ENCODE assay signal across 21 cellular contexts in the genomic region with DNA sequence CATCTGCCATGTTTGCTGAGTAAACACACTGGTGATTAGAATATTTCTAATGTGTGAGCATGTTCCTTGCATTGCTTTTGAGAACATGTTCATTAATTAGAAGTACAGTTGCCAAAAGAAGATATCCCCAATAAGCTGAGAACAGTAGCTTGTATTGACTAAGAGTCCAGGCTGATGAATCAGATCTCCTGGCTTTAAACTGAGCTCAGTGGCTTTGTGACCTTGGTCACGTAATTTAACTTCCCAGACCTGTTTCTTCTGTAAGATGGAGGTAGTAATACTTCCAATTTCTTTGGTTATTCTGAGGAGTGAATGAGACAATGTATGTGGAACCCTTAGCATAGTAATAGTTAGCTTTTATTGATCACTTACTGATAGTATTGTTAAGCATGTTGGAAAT.
DNase-seq lines count a peak whose midpoint lies in the region; ATAC-seq, FAIRE-seq and TF ChIP-seq lines count a peak whose summit lies in the region.
"Had no signal": no experiment of that assay in that cellular context is flagged by ENCODE, and none has a peak within 500 bp of the region (broad histone marks: within the 10 kb centered on the region; RNA-seq: fewer than 3 reads in every experiment).

No MANE protein-coding gene starts in this region.

- H3K9me3 ChIP-seq in liver (ENCODE audit: control insufficient read depth in 4 of 4, low read length in 3 of 4), result no peaks in the 10 kb centered on the region
- H3K9me3 ChIP-seq in small intestine (ENCODE audit: control insufficient read depth, low read depth), result no peaks in the 10 kb centered on the region
- no peaks in the 10 kb centered on the region for H3K9me3 ChIP-seq in T-helper 17 cell (ENCODE audit: control insufficient read depth, low read length, poor library complexity, severe bottlenecking)

- H3K27me3 Mint-ChIP-seq in naive thymus-derived CD8-positive, alpha-beta T cell, result no peaks in the 10 kb centered on the region
- no peaks in the 10 kb centered on the region for H3K27me3 Mint-ChIP-seq in T-helper 17 cell

- no peak overlapping the region for H3K4me3 ChIP-seq in bronchial epithelial cell (ENCODE audit: low read depth, low read length)
- H3K4me3 ChIP-seq in liver (ENCODE audit: low read depth in 1 of 3, low read length in 3 of 3), result no peak overlapping the region
- H3K4me3 ChIP-seq in small intestine (ENCODE audit: low read depth in 1 of 2, low read length in 2 of 2), result no peak overlapping the region

- peaks cover 0 to 2% (median 0%) of the 10 kb centered on the region in 4 donors for H3K4me1 Mint-ChIP-seq in naive thymus-derived CD8-positive, alpha-beta T cell
- peaks cover 11% of the 10 kb centered on the region for H3K4me1 Mint-ChIP-seq in T-helper 17 cell

- ATAC-seq in naive thymus-derived CD8-positive, alpha-beta T cell, result no peak
- ATAC-seq in T-helper 17 cell (no peak), GM18870 (IDR thresholded peaks at IDR 0.05; ENCODE audit: unreplicated experiment) (no peak)

- no peak for TF ChIP-seq CTCF in bronchial epithelial cell (IDR thresholded peaks at IDR 0.05; ENCODE audit: insufficient read depth, low read length, severe bottlenecking)
- no peak for TF ChIP-seq CTCF in liver (IDR thresholded peaks at IDR 0.05; ENCODE audit: low read depth, low read length, missing input control)

- 79% methylated on average over 1 of the region's 1 CpG for WGBS in liver
- WGBS in small intestine, 3 donors, result 11 to 62% (median 48%) methylated on average over 1 of the region's 1 CpG

- no peaks in the 10 kb centered on the region for H3K9me3 Mint-ChIP-seq in naive thymus-derived CD8-positive, alpha-beta T cell
- H3K9me3 Mint-ChIP-seq: HFFc6 had no signal

- POLR2A ChIA-PET in naive thymus-derived CD8-positive, alpha-beta T cell (lab: Charles Lee), result no interaction called here

- peak overlapping the region; percentile 8 to 73 for H3K27ac ChIP-seq in liver (ENCODE audit: low read depth in 1 of 2, low read length in 2 of 2)
- H3K27ac ChIP-seq in small intestine (ENCODE audit: low read depth in 1 of 2, low read length in 1 of 2), result no peak overlapping the region
- H3K27ac ChIP-seq: HL-60 had no signal

- H3K36me3 ChIP-seq in bronchial epithelial cell (ENCODE audit: control insufficient read depth, insufficient read depth, low read length), result no peaks in the 10 kb centered on the region
- peaks cover 0 to 17% (median 11%) of the 10 kb centered on the region in 4 donors for H3K36me3 ChIP-seq in liver (ENCODE audit: control insufficient read depth in 4 of 4, insufficient read depth in 3 of 4, low read depth in 1 of 4, low read length in 3 of 4)
- peaks cover 0 to 3% of the 10 kb centered on the region in 2 donors for H3K36me3 ChIP-seq in small intestine (ENCODE audit: control insufficient read depth in 2 of 2, insufficient read depth in 2 of 2, low read length in 2 of 2)

- no peak overlapping the region for H3K4me3 Mint-ChIP-seq in naive thymus-derived CD8-positive, alpha-beta T cell
- H3K4me3 Mint-ChIP-seq in T-helper 17 cell, result no peak overlapping the region
- H3K4me3 Mint-ChIP-seq: HFFc6 had no signal

- DNase-seq in HT-29 (ENCODE audit: low spot score) (peak; percentile 23), bronchial epithelial cell (ENCODE audit: low read depth) (peak; percentile 57), small intestine (peak; percentile 20), T-helper 17 cell (no peak)
- DNase-seq in naive thymus-derived CD8-positive, alpha-beta T cell, result no peak
- no peak for DNase-seq in activated CD8-positive, alpha-beta memory T cell treated with anti-CD3 and anti-CD28 coated beads, Interleukin-2, amount 50 U/mL, for 4 hours
- DNase-seq: ACHN, AML-193, DMS 273 treated with DMSO at 0.1 percent for 48 hours, DND-41, H7, HFFc6, NCI-H1105 treated with DMSO at 0.1 percent for 48 hours, NCI-H1694 treated with DMSO at 0.1 percent for 48 hours, NCI-H2107, NCI-H2227 treated with DMSO at 0.1 percent for 48 hours, NCI-H524 treated with DMSO at 0.1 percent for 48 hours had no signal

- H3K36me3 Mint-ChIP-seq in naive thymus-derived CD8-positive, alpha-beta T cell, result peaks cover 0 to 54% (median 1%) of the 10 kb centered on the region in 3 donors
- H3K36me3 Mint-ChIP-seq in T-helper 17 cell (ENCODE audit: low read depth), result peaks cover 13% of the 10 kb centered on the region

- H3K4me1 ChIP-seq in liver (ENCODE audit: control insufficient read depth in 4 of 4, insufficient read depth in 4 of 4, low read length in 3 of 4) (peaks cover 8 to 21% (median 17%) of the 10 kb centered on the region in 4 donors), small intestine (ENCODE audit: control insufficient read depth in 2 of 2, insufficient read depth in 1 of 2, low read depth in 1 of 2, low read length in 1 of 2) (peaks cover 0 to 7% of the 10 kb centered on the region in 2 donors)

- H3K27me3 ChIP-seq in bronchial epithelial cell (ENCODE audit: control insufficient read depth, insufficient read depth, low read length) (no peaks in the 10 kb centered on the region), liver (ENCODE audit: control insufficient read depth in 4 of 4, insufficient read depth in 4 of 4, low read length in 3 of 4) (no peaks in the 10 kb centered on the region), small intestine (ENCODE audit: control insufficient read depth in 2 of 2, insufficient read depth in 2 of 2, low read length in 2 of 2) (no peaks in the 10 kb centered on the region)

- H3K9ac ChIP-seq in liver (ENCODE audit: low read depth in 1 of 2, low read length in 2 of 2), result no peak overlapping the region

- FAIRE-seq in bronchial epithelial cell (lab: Jason Lieb, UNC) (no peak), small intestine (lab: Jason Lieb, UNC) (no peak)
- FAIRE-seq: HTR-8/SVneo had no signal

- no peak for TF ChIP-seq RAD21 in liver (IDR thresholded peaks at IDR 0.05)

- no peak overlapping the region for H3K27ac Mint-ChIP-seq in naive thymus-derived CD8-positive, alpha-beta T cell
- H3K27ac Mint-ChIP-seq in T-helper 17 cell, result no peak overlapping the region
- H3K27ac Mint-ChIP-seq: HFFc6 had no signal

TF ChIP-seq in liver, 16 proteins besides CTCF, POLR2A, EP300 and RAD21:
- TF ChIP-seq EGR1 (IDR thresholded peaks at IDR 0.05; ENCODE audit: low read depth in 2 of 2) (no peak), NR2F2 (IDR thresholded peaks at IDR 0.05) (no peak), SP1 (IDR thresholded peaks at IDR 0.05) (no peak)
- TF ChIP-seq, protein P1, sequence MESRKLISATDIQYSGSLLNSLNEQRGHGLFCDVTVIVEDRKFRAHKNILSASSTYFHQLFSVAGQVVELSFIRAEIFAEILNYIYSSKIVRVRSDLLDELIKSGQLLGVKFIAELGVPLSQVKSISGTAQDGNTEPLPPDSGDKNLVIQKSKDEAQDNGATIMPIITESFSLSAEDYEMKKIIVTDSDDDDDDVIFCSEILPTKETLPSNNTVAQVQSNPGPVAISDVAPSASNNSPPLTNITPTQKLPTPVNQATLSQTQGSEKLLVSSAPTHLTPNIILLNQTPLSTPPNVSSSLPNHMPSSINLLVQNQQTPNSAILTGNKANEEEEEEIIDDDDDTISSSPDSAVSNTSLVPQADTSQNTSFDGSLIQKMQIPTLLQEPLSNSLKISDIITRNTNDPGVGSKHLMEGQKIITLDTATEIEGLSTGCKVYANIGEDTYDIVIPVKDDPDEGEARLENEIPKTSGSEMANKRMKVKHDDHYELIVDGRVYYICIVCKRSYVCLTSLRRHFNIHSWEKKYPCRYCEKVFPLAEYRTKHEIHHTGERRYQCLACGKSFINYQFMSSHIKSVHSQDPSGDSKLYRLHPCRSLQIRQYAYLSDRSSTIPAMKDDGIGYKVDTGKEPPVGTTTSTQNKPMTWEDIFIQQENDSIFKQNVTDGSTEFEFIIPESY (IDR thresholded peaks at IDR 0.05), result no peak
- TF ChIP-seq, protein P2, sequence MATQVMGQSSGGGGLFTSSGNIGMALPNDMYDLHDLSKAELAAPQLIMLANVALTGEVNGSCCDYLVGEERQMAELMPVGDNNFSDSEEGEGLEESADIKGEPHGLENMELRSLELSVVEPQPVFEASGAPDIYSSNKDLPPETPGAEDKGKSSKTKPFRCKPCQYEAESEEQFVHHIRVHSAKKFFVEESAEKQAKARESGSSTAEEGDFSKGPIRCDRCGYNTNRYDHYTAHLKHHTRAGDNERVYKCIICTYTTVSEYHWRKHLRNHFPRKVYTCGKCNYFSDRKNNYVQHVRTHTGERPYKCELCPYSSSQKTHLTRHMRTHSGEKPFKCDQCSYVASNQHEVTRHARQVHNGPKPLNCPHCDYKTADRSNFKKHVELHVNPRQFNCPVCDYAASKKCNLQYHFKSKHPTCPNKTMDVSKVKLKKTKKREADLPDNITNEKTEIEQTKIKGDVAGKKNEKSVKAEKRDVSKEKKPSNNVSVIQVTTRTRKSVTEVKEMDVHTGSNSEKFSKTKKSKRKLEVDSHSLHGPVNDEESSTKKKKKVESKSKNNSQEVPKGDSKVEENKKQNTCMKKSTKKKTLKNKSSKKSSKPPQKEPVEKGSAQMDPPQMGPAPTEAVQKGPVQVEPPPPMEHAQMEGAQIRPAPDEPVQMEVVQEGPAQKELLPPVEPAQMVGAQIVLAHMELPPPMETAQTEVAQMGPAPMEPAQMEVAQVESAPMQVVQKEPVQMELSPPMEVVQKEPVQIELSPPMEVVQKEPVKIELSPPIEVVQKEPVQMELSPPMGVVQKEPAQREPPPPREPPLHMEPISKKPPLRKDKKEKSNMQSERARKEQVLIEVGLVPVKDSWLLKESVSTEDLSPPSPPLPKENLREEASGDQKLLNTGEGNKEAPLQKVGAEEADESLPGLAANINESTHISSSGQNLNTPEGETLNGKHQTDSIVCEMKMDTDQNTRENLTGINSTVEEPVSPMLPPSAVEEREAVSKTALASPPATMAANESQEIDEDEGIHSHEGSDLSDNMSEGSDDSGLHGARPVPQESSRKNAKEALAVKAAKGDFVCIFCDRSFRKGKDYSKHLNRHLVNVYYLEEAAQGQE (IDR thresholded peaks at IDR 0.05), result no peak
TF ChIP-seq in liver: peak in this region for 0.

Comparison
In these comparisons a context has a peak if more than half of its experiments do, and no peak if none do; other contexts are left out.
1. DNase-seq: peak in HT-29 (single experiment), bronchial epithelial cell (single experiment) and small intestine (single experiment); none in naive thymus-derived CD8-positive, alpha-beta T cell (0 of 10), T-helper 17 cell (0 of 3) and activated CD8-positive, alpha-beta memory T cell treated with anti-CD3 and anti-CD28 coated beads, Interleukin-2, amount 50 U/mL, for 4 hours (single experiment).
2. H3K27ac ChIP-seq: peak in liver (2 of 2); none in small intestine (0 of 2).